Comparison of ENCODE assay signal across 21 cellular contexts in the genomic region with DNA sequence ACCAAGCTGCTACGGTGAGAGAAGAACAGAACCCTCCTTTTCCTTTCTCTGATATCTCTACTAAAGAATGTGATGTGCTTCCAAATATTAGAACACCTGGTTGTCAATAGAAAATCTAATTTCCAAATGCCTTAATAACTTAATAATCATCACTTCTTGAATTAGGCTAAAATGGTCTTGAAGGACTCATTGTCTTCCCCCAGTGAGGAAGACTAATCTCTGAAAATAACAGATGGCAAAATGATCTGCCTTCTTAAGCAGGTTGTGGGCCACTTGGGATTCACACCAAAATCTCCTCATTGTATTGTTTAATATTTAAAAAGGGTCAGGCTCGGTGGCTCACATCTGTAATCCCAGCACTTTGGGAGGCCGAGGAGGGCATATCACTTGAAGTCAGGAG.
DNase-seq lines count a peak whose midpoint lies in the region; ATAC-seq, FAIRE-seq and TF ChIP-seq lines count a peak whose summit lies in the region.
"Had no signal": no experiment of that assay in that cellular context is flagged by ENCODE, and none has a peak within 500 bp of the region (broad histone marks: within the 10 kb centered on the region; RNA-seq: fewer than 3 reads in every experiment).

No MANE protein-coding gene starts in this region.

- FAIRE-seq in D721Med (lab: Jason Lieb, UNC), result peak; percentile 35
- FAIRE-seq: A204.1, G401.6, GM12891 had no signal

- TF ChIP-seq CTCF in D721Med (IDR thresholded peaks at IDR 0.05; ENCODE audit: insufficient read depth, missing control alignments), result no peak

- DNase-seq in D721Med (ENCODE audit: insufficient read length, low spot score) (peak; percentile 53), NCI-H524 treated with DMSO at 0.1 percent for 48 hours (lab: John Stamatoyannopoulos, UW) (peak; percentile 82), NCI-H82 treated with DMSO at 0.1 percent for 48 hours (lab: John Stamatoyannopoulos, UW; ENCODE audit: unreplicated experiment) (peak; percentile 47), cardiac septum (ENCODE audit: low spot score) (no peak), amygdala (lab: John Stamatoyannopoulos, UW) (no peak), iPS-NIHi7 (ENCODE audit: extremely low spot score) (no peak)
- DNase-seq: 8988T; ACHN; BE2C; C1 segment of cervical spinal cord; Caco-2; Calu3; CD4-positive, alpha-beta memory T cell; CD4-positive, CD25-positive, alpha-beta regulatory T cell; CD8-positive, alpha-beta memory T cell; DMS79 treated with DMSO at 0.1 percent for 48 hours; GF-D8 had no signal

- ATAC-seq in HG03196 (IDR thresholded peaks at IDR 0.05; ENCODE audit: unreplicated experiment), result no peak

- intact Hi-C loops in cardiac septum (cut with DNase I), result no loop called here

Comparison
In these comparisons a context has a peak if more than half of its experiments do, and no peak if none do; other contexts are left out.
1. DNase-seq: peak in D721Med (single experiment), NCI-H524 treated with DMSO at 0.1 percent for 48 hours (single experiment) and NCI-H82 treated with DMSO at 0.1 percent for 48 hours (single experiment); none in cardiac septum (single experiment), amygdala (0 of 56) and iPS-NIHi7 (single experiment).